In genomic region chrX:41308884-41309655, GRCh38 we compare ENCODE assay signal across 32 cellular contexts. TPM values are rescaled to one million over a fixed set of nuclear protein-coding genes. Genes with fewer than 3 reads are reported as not detected.
A peak's percentile ranks its signal among the peaks of the same experiment; 100 is the strongest.
DNase-seq lines count a peak whose midpoint lies in the region; ATAC-seq, FAIRE-seq and TF ChIP-seq lines count a peak whose summit lies in the region.
"Had no signal": no experiment of that assay in that cellular context is flagged by ENCODE, and none has a peak within 500 bp of the region (broad histone marks: within the 10 kb centered on the region; RNA-seq: fewer than 3 reads in every experiment).

No MANE protein-coding gene starts in this region.

- H3K9ac ChIP-seq in HCT116 (ENCODE audit: low read length), result no peak overlapping the region
- H3K9ac ChIP-seq: BLaER1 had no signal

- H3K36me3 ChIP-seq in HCT116 (ENCODE audit: control insufficient read depth in 1 of 2, insufficient read depth in 2 of 2, low read length in 2 of 2) (no peaks in the 10 kb centered on the region), bronchial epithelial cell (ENCODE audit: control insufficient read depth, insufficient read depth, low read length) (no peaks in the 10 kb centered on the region)
- H3K36me3 ChIP-seq: ascending aorta, BLaER1, esophagus squamous epithelium, left ventricle myocardium inferior, Peyer's patch, stomach, thyroid gland had no signal

- RAD21 ChIA-PET in HCT116 (lab: Charles Lee; ENCODE audit: low non-redundant PET in 1 of 2, low total read pairs in 2 of 2, uncharacterized antibody in 2 of 2, unreplicated experiment in 2 of 2), result no interaction called here

- H3K4me3 ChIP-seq in HCT116 (replicated peaks in 1 of 2; ENCODE audit: low read depth in 1 of 2, low read length in 2 of 2), result no peak overlapping the region
- H3K4me3 ChIP-seq in bronchial epithelial cell (ENCODE audit: low read depth, low read length), result no peak overlapping the region
- H3K4me3 ChIP-seq: A549, ascending aorta, BLaER1, esophagus squamous epithelium, left ventricle myocardium inferior, Peyer's patch, smooth muscle cell, stomach, thyroid gland had no signal

- no peaks in the 10 kb centered on the region for H4K20me1 ChIP-seq in HCT116 (ENCODE audit: insufficient read depth)
- H4K20me1 ChIP-seq: BLaER1 had no signal

- POLR2A ChIA-PET in HCT116 (lab: Charles Lee), result no interaction called here

- ATAC-seq in HCT116, result peak; percentile 42; the same call in 1 of the 2 replicates
- ATAC-seq in HG02610 (IDR thresholded peaks at IDR 0.05; ENCODE audit: unreplicated experiment), result no peak
- no peak for ATAC-seq in GM19455 (IDR thresholded peaks at IDR 0.05; ENCODE audit: unreplicated experiment)
- ATAC-seq: A549; activated CD8-positive, alpha-beta T cell treated with anti-CD3 and anti-CD28 coated beads, Interleukin-2, amount 10 ng/mL, durations not matched to agents 7 days and 5 days had no signal

- H3K27me3 ChIP-seq in HCT116 (ENCODE audit: insufficient read depth, low read length) (no peaks in the 10 kb centered on the region), bronchial epithelial cell (ENCODE audit: control insufficient read depth, insufficient read depth, low read length) (no peaks in the 10 kb centered on the region)
- H3K27me3 ChIP-seq: ascending aorta, BLaER1, esophagus squamous epithelium, Peyer's patch, stomach, thyroid gland had no signal

- FAIRE-seq in bronchial epithelial cell (lab: Jason Lieb, UNC), result peak; percentile 83
- FAIRE-seq: A549, endometrium, H54 had no signal

- H3K9me3 ChIP-seq in HCT116 (ENCODE audit: control insufficient read depth in 1 of 2, insufficient read depth in 1 of 2, low read depth in 1 of 2, low read length in 2 of 2), result no peaks in the 10 kb centered on the region
- H3K9me3 ChIP-seq: A549, ascending aorta, BLaER1, Caco-2, esophagus squamous epithelium, left ventricle myocardium inferior, Peyer's patch, stomach, thyroid gland had no signal

- no peaks in the 10 kb centered on the region for H3K9me2 ChIP-seq in HCT116 (ENCODE audit: insufficient read depth)

- in situ Hi-C loops in ACHN (cut with HindIII; ENCODE audit: low pct_ligation_motif_present, low pct_unique_long_range_greater_than_20kb, low sequenced_read_pairs), result no loop called here

- TF ChIP-seq RAD21 in HCT116 (IDR thresholded peaks at IDR 0.05; ENCODE audit: low read depth), result no peak

- no peak for TF ChIP-seq CTCF in HCT116 (IDR thresholded peaks at IDR 0.05 in 2 of 3, conservative IDR thresholded peaks at IDR 0.05 in 1 of 3; ENCODE audit: borderline replicate concordance in 1 of 3, insufficient read depth in 1 of 3, low read depth in 2 of 3, low read length in 2 of 3)
- no peak for TF ChIP-seq CTCF in bronchial epithelial cell (IDR thresholded peaks at IDR 0.05; ENCODE audit: insufficient read depth, low read length, severe bottlenecking)

- H3K27ac ChIP-seq in HCT116 (ENCODE audit: low read depth, low read length), result no peak overlapping the region
- H3K27ac ChIP-seq: A549, ascending aorta, BLaER1, esophagus squamous epithelium, left ventricle myocardium inferior, Peyer's patch, stomach, thyroid gland had no signal

- no peak for TF ChIP-seq POLR2A in HCT116 (IDR thresholded peaks at IDR 0.05; ENCODE audit: borderline replicate concordance, extremely low read depth, insufficient read depth, insufficient read length)

- no peak overlapping the region for H2AFZ ChIP-seq in HCT116 (ENCODE audit: low read depth, low read length, poor library complexity, severe bottlenecking)

- no peak overlapping the region for H3K4me2 ChIP-seq in HCT116 (ENCODE audit: low read length)
- H3K4me2 ChIP-seq: A549, BLaER1, smooth muscle cell had no signal

- CTCF ChIA-PET in HCT116 (lab: Charles Lee), result no interaction called here

- DNase-seq in Ammon's horn (ENCODE audit: low spot score), result peak; percentile 17
- no peak for DNase-seq in HCT116 (ENCODE audit: low read depth, low spot score)
- DNase-seq in bronchial epithelial cell (ENCODE audit: low read depth), result no peak
- DNase-seq in medulla oblongata (ENCODE audit: extremely low spot score), result peak; percentile 22
- DNase-seq in NCI-H748 treated with DMSO at 0.1 percent for 48 hours (lab: John Stamatoyannopoulos, UW), result no peak
- no peak for DNase-seq in ACHN
- DNase-seq: activated CD8-positive, alpha-beta T cell treated with anti-CD3 and anti-CD28 coated beads, Interleukin-2, amount 10 ng/mL, durations not matched to agents 7 days and 5 days; activated effector memory CD4-positive, alpha-beta T cell treated with anti-CD3 and anti-CD28 coated beads, Interleukin-2, amount 50 U/mL, for 16 hours; activated naive CD8-positive, alpha-beta T cell treated with anti-CD3 and anti-CD28 coated beads for 36 hours; Caco-2; caudate nucleus; dermis blood vessel endothelial cell; DMS79; esophagus squamous epithelium; left ventricle myocardium inferior; naive B cell; NCI-H1105 treated with DMSO at 0.1 percent for 48 hours; NCI-H1930; occipital lobe; stimulated activated CD4-positive, alpha-beta T cell treated with anti-CD3 and anti-CD28 coated beads, Interleukin-1b, Interleukin-23, amount 100 ng/mL, for 48 hours; stimulated activated CD8-positive, alpha-beta memory T cell treated with anti-CD3 and anti-CD28 coated beads, Interleukin-4, amount 100 ng/mL, for 48 hours; stomach; thyroid gland had no signal

- intact Hi-C loops in HCT116 (cut with micrococcal nuclease), result no loop called here

- BruUV-seq in HCT116 (replicated peaks; lab: Mats Ljungman, UMichigan), result no TSS peak

- no peaks in the 10 kb centered on the region for H3K79me2 ChIP-seq in HCT116 (ENCODE audit: insufficient read depth, low read length)

- no peaks in the 10 kb centered on the region for H3K4me1 ChIP-seq in HCT116 (ENCODE audit: control insufficient read depth in 1 of 2, insufficient read depth in 2 of 2, low read length in 2 of 2)
- H3K4me1 ChIP-seq: A549, ascending aorta, Caco-2, esophagus squamous epithelium, left ventricle myocardium inferior, Peyer's patch, stomach, thyroid gland had no signal

TF ChIP-seq in HCT116, 20 proteins besides CTCF, POLR2A, EP300 and RAD21:
- TF ChIP-seq SIN3A (IDR thresholded peaks at IDR 0.05; ENCODE audit: low read depth) (no peak), ELF1 (IDR thresholded peaks at IDR 0.05; ENCODE audit: borderline replicate concordance, low read depth) (no peak), ZFX (IDR thresholded peaks at IDR 0.05) (no peak), TCF7L2 (IDR thresholded peaks at IDR 0.05; ENCODE audit: borderline replicate concordance, extremely low read depth, insufficient read depth, insufficient read length) (no peak), JUND (IDR thresholded peaks at IDR 0.05) (no peak), EGR1 (IDR thresholded peaks at IDR 0.05; ENCODE audit: low read depth) (no peak), ZNF274 (IDR thresholded peaks at IDR 0.05; ENCODE audit: low read depth, low read length) (no peak), CEBPB (IDR thresholded peaks at IDR 0.05; ENCODE audit: low read depth) (no peak), SRF (IDR thresholded peaks at IDR 0.05; ENCODE audit: low read depth) (no peak), EZH2 (IDR thresholded peaks at IDR 0.05) (no peak), EZH2phosphoT487 (IDR thresholded peaks at IDR 0.05; ENCODE audit: borderline replicate concordance) (no peak), SP1 (IDR thresholded peaks at IDR 0.05; ENCODE audit: low read depth) (no peak), CBX3 (IDR thresholded peaks at IDR 0.05; ENCODE audit: low read depth) (no peak), POLR2AphosphoS5 (IDR thresholded peaks at IDR 0.05; ENCODE audit: low read depth, low read length) (no peak), ATF3 (IDR thresholded peaks at IDR 0.05) (no peak), YY1 (IDR thresholded peaks at IDR 0.05; ENCODE audit: extremely low read depth, insufficient replicate concordance, low read depth, low read length) (no peak)

RNA-seq across cellular contexts. Expression of gene DDX3X, which starts 24.9 kb away (rescaled TPM):
- total RNA-seq in HCT116 (2021; ENCODE audit: unreplicated experiment) (253 TPM), bronchial epithelial cell (239 and 395 TPM in 2 replicates)
- 114 and 120 TPM in 2 replicates for polyA plus RNA-seq in HCT116 (2012)

Comparison
In these comparisons a context has a peak if more than half of its experiments do, and no peak if none do; other contexts are left out.
1. DNase-seq: peak in Ammon's horn (single experiment) and medulla oblongata (single experiment); none in HCT116 (single experiment), bronchial epithelial cell (single experiment), NCI-H748 treated with DMSO at 0.1 percent for 48 hours (single experiment) and ACHN (single experiment).